ENCODE assay signal across 21 cellular contexts in the genomic region with DNA sequence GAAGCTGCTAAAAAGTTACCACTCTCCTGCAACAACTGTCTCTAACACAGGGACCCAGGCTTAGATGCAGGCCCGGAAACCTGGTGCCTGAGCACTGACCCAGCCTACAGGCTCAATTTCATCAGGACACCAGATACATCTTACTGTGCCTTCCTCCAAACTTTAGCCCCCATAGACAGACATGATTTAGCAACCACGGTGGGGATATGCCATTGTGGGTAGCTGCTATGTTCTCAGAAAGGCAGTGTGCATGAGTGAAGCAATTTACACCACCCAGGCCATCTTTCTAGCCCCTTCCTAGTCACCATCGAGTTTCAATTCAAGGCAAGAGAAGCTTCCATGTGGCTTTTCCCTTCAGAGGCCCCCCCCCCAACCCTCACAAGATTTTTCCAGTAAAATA. TPM values are rescaled to one million over a fixed set of nuclear protein-coding genes. Genes with fewer than 3 reads are reported as not detected.
A peak's percentile ranks its signal among the peaks of the same experiment; 100 is the strongest.
DNase-seq lines count a peak whose midpoint lies in the region; ATAC-seq, FAIRE-seq and TF ChIP-seq lines count a peak whose summit lies in the region.
"Had no signal": no experiment of that assay in that cellular context is flagged by ENCODE, and none has a peak within 500 bp of the region (broad histone marks: within the 10 kb centered on the region; RNA-seq: fewer than 3 reads in every experiment).

No MANE protein-coding gene starts in this region.

- peak; percentile 66 for FAIRE-seq in bronchial epithelial cell (lab: Jason Lieb, UNC)
- FAIRE-seq: D721Med, GM12878, H1 had no signal

- intact Hi-C loops in activated naive CD4-positive, alpha-beta T cell treated with anti-CD3 and anti-CD28 coated beads for 36 hours (cut with micrococcal nuclease), result loop anchor here (10.0 kb wide), 2 partner anchors 1209 to 1271 kb away; no protein-coding TSS in a partner anchor

- no peak for TF ChIP-seq CTCF in bronchial epithelial cell (IDR thresholded peaks at IDR 0.05; ENCODE audit: insufficient read depth, low read length, severe bottlenecking)
- TF ChIP-seq CTCF in type B pancreatic cell (conservative IDR thresholded peaks at IDR 0.05), result no peak

- no peaks in the 10 kb centered on the region for H3K27me3 ChIP-seq in bronchial epithelial cell (ENCODE audit: control insufficient read depth, insufficient read depth, low read length)

- no peak overlapping the region for H3K4me3 ChIP-seq in bronchial epithelial cell (ENCODE audit: low read depth, low read length)
- H3K4me3 ChIP-seq: BLaER1, GM12878 had no signal

- peaks cover 49% of the 10 kb centered on the region for H3K27me3 Mint-ChIP-seq in type B pancreatic cell
- H3K27me3 Mint-ChIP-seq in activated naive CD4-positive, alpha-beta T cell treated with anti-CD3 and anti-CD28 coated beads for 36 hours (ENCODE audit: low read depth), result peaks cover 28% of the 10 kb centered on the region

- H3K9me3 Mint-ChIP-seq in type B pancreatic cell, result no peaks in the 10 kb centered on the region
- no peaks in the 10 kb centered on the region for H3K9me3 Mint-ChIP-seq in activated naive CD4-positive, alpha-beta T cell treated with anti-CD3 and anti-CD28 coated beads for 36 hours
- H3K9me3 Mint-ChIP-seq: CD8-positive, alpha-beta T cell had no signal

- CTCF ChIA-PET in activated naive CD4-positive, alpha-beta T cell treated with anti-CD3 and anti-CD28 coated beads for 36 hours (lab: Charles Lee), result interaction anchor here (0.9 kb wide), 1 partner anchor 9 kb away, joined by 4 read pairs; no protein-coding TSS in a partner anchor

- peak overlapping the region; percentile 63 for H3K4me3 Mint-ChIP-seq in type B pancreatic cell
- no peak overlapping the region for H3K4me3 Mint-ChIP-seq in activated naive CD4-positive, alpha-beta T cell treated with anti-CD3 and anti-CD28 coated beads for 36 hours

- peaks cover 16% of the 10 kb centered on the region for H3K4me1 Mint-ChIP-seq in type B pancreatic cell (ENCODE audit: unreplicated experiment)
- H3K4me1 Mint-ChIP-seq in activated naive CD4-positive, alpha-beta T cell treated with anti-CD3 and anti-CD28 coated beads for 36 hours (ENCODE audit: low read depth), result peaks cover 14% of the 10 kb centered on the region

- no peaks in the 10 kb centered on the region for H3K36me3 ChIP-seq in bronchial epithelial cell (ENCODE audit: control insufficient read depth, insufficient read depth, low read length)
- H3K36me3 ChIP-seq: BLaER1 had no signal

- no peak for ATAC-seq in GM21423 (IDR thresholded peaks at IDR 0.05; ENCODE audit: unreplicated experiment)
- ATAC-seq: CD8-positive, alpha-beta T cell; GM12878 had no signal

- H3K27ac Mint-ChIP-seq in type B pancreatic cell, result no peak overlapping the region
- H3K27ac Mint-ChIP-seq in activated naive CD4-positive, alpha-beta T cell treated with anti-CD3 and anti-CD28 coated beads for 36 hours, result no peak overlapping the region
- H3K27ac Mint-ChIP-seq: CD8-positive, alpha-beta T cell had no signal

- H3K36me3 Mint-ChIP-seq in type B pancreatic cell, result no peaks in the 10 kb centered on the region
- no peaks in the 10 kb centered on the region for H3K36me3 Mint-ChIP-seq in activated naive CD4-positive, alpha-beta T cell treated with anti-CD3 and anti-CD28 coated beads for 36 hours (ENCODE audit: low read depth)
- H3K36me3 Mint-ChIP-seq: CD8-positive, alpha-beta T cell had no signal

- DNase-seq in NCI-H748 (lab: John Stamatoyannopoulos, UW; ENCODE audit: unreplicated experiment), result peak; percentile 7
- DNase-seq in NCI-H748 treated with DMSO at 0.1 percent for 48 hours (lab: John Stamatoyannopoulos, UW), result no peak
- no peak for DNase-seq in bronchial epithelial cell (ENCODE audit: low read depth)
- DNase-seq in left kidney (ENCODE audit: low read depth, low spot score), result peak; percentile 11
- DNase-seq in type B pancreatic cell (ENCODE audit: extremely low spot score, unreplicated experiment), result no peak
- DNase-seq in mucosa of gallbladder (ENCODE audit: low spot score), result no peak
- no peak for DNase-seq in activated naive CD4-positive, alpha-beta T cell treated with anti-CD3 and anti-CD28 coated beads for 36 hours
- DNase-seq: 8988T; CD8-positive, alpha-beta T cell; DND-41; GDM1; Karpas-422; MM.1S; NCI-H1105 treated with DMSO at 0.1 percent for 48 hours; NCI-H187 treated with DMSO at 0.1 percent for 48 hours; NCI-H526 treated with DMSO at 0.1 percent for 48 hours had no signal

RNA-seq across cellular contexts. Expression of a gene that starts 2.7 kb away (rescaled TPM):
- total RNA-seq in bronchial epithelial cell, result 1.8 and 2.4 TPM in 2 replicates
- 2.5 and 4.6 TPM in 2 replicates for total RNA-seq in type B pancreatic cell (ENCODE audit: low replicate concordance)
- 41.1 TPM for total RNA-seq in mucosa of gallbladder
- not detected for total RNA-seq in activated naive CD4-positive, alpha-beta T cell treated with anti-CD3 and anti-CD28 coated beads for 36 hours
- total RNA-seq: CD8-positive, alpha-beta T cell had no signal

Comparison
In these comparisons a context has a peak if more than half of its experiments do, and no peak if none do; other contexts are left out.
1. DNase-seq: peak in NCI-H748 (single experiment) and left kidney (single experiment); none in NCI-H748 treated with DMSO at 0.1 percent for 48 hours (single experiment), bronchial epithelial cell (single experiment), type B pancreatic cell (single experiment), mucosa of gallbladder (single experiment) and activated naive CD4-positive, alpha-beta T cell treated with anti-CD3 and anti-CD28 coated beads for 36 hours (single experiment).